Comparison of ENCODE assay signal across 8 cellular contexts in the genomic region with DNA sequence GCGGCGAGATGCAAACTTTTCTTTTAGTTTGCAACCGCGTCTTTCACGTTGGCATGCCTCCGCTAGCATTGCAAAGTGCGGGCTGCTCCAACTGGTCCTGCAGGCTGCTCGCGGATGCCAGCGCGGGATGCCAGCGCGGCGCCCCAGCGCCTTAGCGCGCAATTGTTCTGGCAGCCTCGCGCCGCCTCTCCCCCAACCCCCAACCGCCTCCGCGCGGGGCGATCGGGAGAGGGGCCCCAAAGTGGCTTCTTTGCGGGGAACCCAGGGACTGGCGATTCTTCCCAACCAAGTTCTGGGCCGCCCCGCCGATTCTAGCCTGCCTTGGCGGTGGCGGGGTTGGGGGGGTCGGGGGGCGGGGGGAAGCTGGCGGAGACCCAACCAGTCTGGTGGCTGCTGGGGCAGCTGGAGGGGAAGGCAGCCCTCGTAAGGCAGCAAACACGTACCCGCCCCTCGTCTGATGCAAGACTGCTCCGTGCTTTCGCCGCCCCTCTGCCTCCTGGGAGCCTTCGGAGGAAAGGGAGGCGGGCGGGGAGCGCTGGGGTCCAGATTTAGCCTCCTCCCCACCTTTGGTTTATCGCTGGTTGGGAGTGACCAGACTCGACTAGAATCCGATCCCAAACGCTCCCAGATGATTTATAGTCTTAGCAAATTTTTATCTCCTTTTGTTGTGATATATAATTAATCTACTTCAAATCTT. TPM values are rescaled to one million over a fixed set of nuclear protein-coding genes. Genes with fewer than 3 reads are reported as not detected.
A peak's percentile ranks its signal among the peaks of the same experiment; 100 is the strongest.
DNase-seq lines count a peak whose midpoint lies in the region; ATAC-seq and TF ChIP-seq lines count a peak whose summit lies in the region.

No MANE protein-coding gene starts in this region.

- H3K27me3 Mint-ChIP-seq in natural killer cell treated with Interleukin-12 subunit alpha and Interleukin-12 subunit beta and Interleukin-15 and Interleukin-18, amount 100 ng/mL, for 72 hours = peaks cover 20 to 22% of the 10 kb centered on the region in 2 donors

- peak overlapping the region; percentile 92 for H3K4me3 ChIP-seq in fibroblast of mammary gland (ENCODE audit: control insufficient read depth, low read depth, low read length)

- no peaks in the 10 kb centered on the region for H3K9me3 Mint-ChIP-seq in natural killer cell treated with Interleukin-12 subunit alpha and Interleukin-12 subunit beta and Interleukin-15 and Interleukin-18, amount 100 ng/mL, for 72 hours

- ATAC-seq in HG03095 (IDR thresholded peaks at IDR 0.05; ENCODE audit: unreplicated experiment) = peak; percentile 43
- ATAC-seq in natural killer cell treated with Interleukin-12 subunit alpha and Interleukin-12 subunit beta and Interleukin-15 and Interleukin-18, amount 100 ng/mL, for 72 hours = peak; percentile 66 to 70
- no peak for ATAC-seq in GM21825 (IDR thresholded peaks at IDR 0.05; ENCODE audit: unreplicated experiment)

- H3K27ac Mint-ChIP-seq in natural killer cell treated with Interleukin-12 subunit alpha and Interleukin-12 subunit beta and Interleukin-15 and Interleukin-18, amount 100 ng/mL, for 72 hours = peak overlapping the region in 1 of 2 donors; percentile 86

- TF ChIP-seq CTCF in fibroblast of mammary gland (conservative IDR thresholded peaks at IDR 0.05; ENCODE audit: control insufficient read depth, insufficient read depth, low read depth, low read length) = no peak

- H3K4me1 Mint-ChIP-seq in natural killer cell treated with Interleukin-12 subunit alpha and Interleukin-12 subunit beta and Interleukin-15 and Interleukin-18, amount 100 ng/mL, for 72 hours (ENCODE audit: low read depth in 2 of 2) = peaks cover 19 to 28% of the 10 kb centered on the region in 2 donors

- peak overlapping the region; percentile 92 for H3K4me3 Mint-ChIP-seq in natural killer cell treated with Interleukin-12 subunit alpha and Interleukin-12 subunit beta and Interleukin-15 and Interleukin-18, amount 100 ng/mL, for 72 hours

- H3K36me3 Mint-ChIP-seq in natural killer cell treated with Interleukin-12 subunit alpha and Interleukin-12 subunit beta and Interleukin-15 and Interleukin-18, amount 100 ng/mL, for 72 hours = peaks cover 6% of the 10 kb centered on the region

- DNase-seq in G401 (ENCODE audit: low spot score) = peak; percentile 29
- DNase-seq in NCI-H524 (lab: John Stamatoyannopoulos, UW) = peak; percentile 80 to 82
- peak; percentile 79 for DNase-seq in activated CD8-positive, alpha-beta memory T cell treated with anti-CD3 and anti-CD28 coated beads, Interleukin-2, amount 50 U/mL, for 48 hours
- peak; percentile 84 for DNase-seq in fibroblast of mammary gland (ENCODE audit: low read depth)
- DNase-seq in natural killer cell treated with Interleukin-12 subunit alpha and Interleukin-12 subunit beta and Interleukin-15 and Interleukin-18, amount 100 ng/mL, for 72 hours (ENCODE audit: low spot score) = no peak
- DNase-seq in superior temporal gyrus (ENCODE audit: extremely low spot score) = peak; percentile 53

- in situ Hi-C loops in G401 (cut with HindIII; ENCODE audit: low sequenced_read_pairs) = no loop called here

RNA-seq across cellular contexts. Expression of gene PHGDH, which starts 0.8 kb away (rescaled TPM):
- total RNA-seq in G401 (2014; rRNA removed; shearing (Covaris generic)) = 180 and 181 TPM in 2 replicates
- total RNA-seq in natural killer cell treated with Interleukin-12 subunit alpha and Interleukin-12 subunit beta and Interleukin-15 and Interleukin-18, amount 100 ng/mL, for 72 hours = 10 to 100 TPM; 37.6 to 42.1 TPM

RNA-seq across cellular contexts. Expression of gene HMGCS2, which starts 56.2 kb away (rescaled TPM):
- not detected in 2 replicates for total RNA-seq in G401 (2014; rRNA removed; shearing (Covaris generic))
- not detected for total RNA-seq in natural killer cell treated with Interleukin-12 subunit alpha and Interleukin-12 subunit beta and Interleukin-15 and Interleukin-18, amount 100 ng/mL, for 72 hours
